Comparison of ENCODE assay signal across 1 cellular context in genomic region chr17:56244268-56244890, GRCh38.
A peak's percentile ranks its signal among the peaks of the same experiment; 100 is the strongest.
TF ChIP-seq lines count a peak whose summit lies in the region.

No MANE protein-coding gene starts in this region.

TF ChIP-seq in HepG2, 621 proteins besides CTCF, POLR2A, EP300 and RAD21 (continued from another document):
- TF ChIP-seq SKIL (CRISPR knock-in tag; IDR thresholded peaks at IDR 0.05; ENCODE audit: borderline replicate concordance) (no peak), NFE2L2 (IDR thresholded peaks at IDR 0.05; ENCODE audit: low read length) (peak; percentile 73), POLR2G (IDR thresholded peaks at IDR 0.05; ENCODE audit: low read depth, low read length) (no peak), THAP7 (CRISPR knock-in tag; IDR thresholded peaks at IDR 0.05) (no peak), RARA (CRISPR knock-in tag; IDR thresholded peaks at IDR 0.05) (no peak)
